In genomic region chr16:79707867-79708266, GRCh38 we compare ENCODE assay signal across 23 cellular contexts.
DNase-seq lines count a peak whose midpoint lies in the region; ATAC-seq and TF ChIP-seq lines count a peak whose summit lies in the region.
"Had no signal": no experiment of that assay in that cellular context is flagged by ENCODE, and none has a peak within 500 bp of the region (broad histone marks: within the 10 kb centered on the region; RNA-seq: fewer than 3 reads in every experiment).

No MANE protein-coding gene starts in this region.

- no peak overlapping the region for H3K4me3 Mint-ChIP-seq in Calu3 (ENCODE audit: low read depth, unreplicated experiment)
- H3K4me3 Mint-ChIP-seq: activated CD8-positive, alpha-beta T cell treated with anti-CD3 and anti-CD28 coated beads for 36 hours; activated naive CD8-positive, alpha-beta T cell treated with anti-CD3 and anti-CD28 coated beads, Interleukin-2, amount 50 U/mL, for 24 hours; activated T-cell treated with anti-CD3 and anti-CD28 coated beads, Interleukin-2, amount 50 U/mL, for 72 hours; CD8-positive, alpha-beta T cell; natural killer cell treated with Interleukin-12 subunit alpha and Interleukin-12 subunit beta and Interleukin-15 and Interleukin-18, amount 100 ng/mL, for 72 hours had no signal

- H3K27ac ChIP-seq in colonic mucosa (no peak overlapping the region), left ventricle myocardium inferior (replicated peaks) (peak overlapping the region; percentile 43), sigmoid colon (peak overlapping the region in 1 of 4 donors; percentile 18)
- H3K27ac ChIP-seq: A549, thyroid gland had no signal

- TF ChIP-seq CTCF in Calu3 (IDR thresholded peaks at IDR 0.05; ENCODE audit: unreplicated experiment) (no peak), colonic mucosa (IDR thresholded peaks at IDR 0.05) (no peak), left ventricle myocardium inferior (IDR thresholded peaks at IDR 0.05; ENCODE audit: borderline replicate concordance) (no peak), sigmoid colon (IDR thresholded peaks at IDR 0.05) (no peak)

- no peak overlapping the region for H3K9ac ChIP-seq in colonic mucosa (ENCODE audit: low read depth in 2 of 2, low read length in 2 of 2)

- no peak overlapping the region for H3K27ac Mint-ChIP-seq in Calu3 (ENCODE audit: unreplicated experiment)
- H3K27ac Mint-ChIP-seq: activated CD8-positive, alpha-beta T cell treated with anti-CD3 and anti-CD28 coated beads for 36 hours; activated naive CD8-positive, alpha-beta T cell treated with anti-CD3 and anti-CD28 coated beads, Interleukin-2, amount 50 U/mL, for 24 hours; activated T-cell treated with anti-CD3 and anti-CD28 coated beads, Interleukin-2, amount 50 U/mL, for 72 hours; CD8-positive, alpha-beta T cell; natural killer cell treated with Interleukin-12 subunit alpha and Interleukin-12 subunit beta and Interleukin-15 and Interleukin-18, amount 100 ng/mL, for 72 hours had no signal

- H3K9me3 Mint-ChIP-seq in Calu3 (ENCODE audit: low read depth, unreplicated experiment), result no peaks in the 10 kb centered on the region
- H3K9me3 Mint-ChIP-seq: activated CD8-positive, alpha-beta T cell treated with anti-CD3 and anti-CD28 coated beads for 36 hours; activated naive CD8-positive, alpha-beta T cell treated with anti-CD3 and anti-CD28 coated beads, Interleukin-2, amount 50 U/mL, for 24 hours; CD8-positive, alpha-beta T cell; natural killer cell treated with Interleukin-12 subunit alpha and Interleukin-12 subunit beta and Interleukin-15 and Interleukin-18, amount 100 ng/mL, for 72 hours had no signal

- intact Hi-C loops in Calu3 (cut with micrococcal nuclease; ENCODE audit: unreplicated experiment) (no loop called here), colonic mucosa (cut with DNase I) (no loop called here), left ventricle myocardium inferior (cut with micrococcal nuclease) (no loop called here), sigmoid colon (cut with DNase I) (no loop called here)

- TF ChIP-seq POLR2A in sigmoid colon (IDR thresholded peaks at IDR 0.05), result no peak

- H3K36me3 ChIP-seq in colonic mucosa (no peaks in the 10 kb centered on the region), left ventricle myocardium inferior (no peaks in the 10 kb centered on the region), sigmoid colon (no peaks in the 10 kb centered on the region)
- H3K36me3 ChIP-seq: thyroid gland had no signal

- peak; percentile 5 for DNase-seq in Calu3
- peak; percentile 35 for DNase-seq in colonic mucosa
- DNase-seq in left ventricle myocardium inferior, result peak; percentile 78
- DNase-seq in sigmoid colon, result peak; percentile 88
- no peak for DNase-seq in NCI-H1092 (lab: John Stamatoyannopoulos, UW)
- DNase-seq in NCI-H1105 (lab: John Stamatoyannopoulos, UW), result no peak
- DNase-seq: activated CD8-positive, alpha-beta T cell treated with anti-CD3 and anti-CD28 coated beads for 36 hours; activated naive CD8-positive, alpha-beta T cell treated with anti-CD3 and anti-CD28 coated beads, Interleukin-2, amount 50 U/mL, for 24 hours; activated T-cell treated with anti-CD3 and anti-CD28 coated beads, Interleukin-2, amount 50 U/mL, for 72 hours; CD8-positive, alpha-beta T cell; GOT3; hippocampal formation; NCI-H2029 treated with DMSO at 0.1 percent for 48 hours; NCI-H69; retina; stimulated activated CD4-positive, alpha-beta T cell treated with anti-CD3 and anti-CD28 coated beads, Interleukin-2, amount 100 ng/mL, for 48 hours; stimulated activated CD8-positive, alpha-beta memory T cell treated with anti-CD3 and anti-CD28 coated beads, Interleukin-4, amount 100 ng/mL, for 48 hours had no signal

- H3K27me3 ChIP-seq in colonic mucosa (no peaks in the 10 kb centered on the region), left ventricle myocardium inferior (ENCODE audit: low read depth) (no peaks in the 10 kb centered on the region), sigmoid colon (no peaks in the 10 kb centered on the region)
- H3K27me3 ChIP-seq: thyroid gland had no signal

- TF ChIP-seq EP300 in sigmoid colon (IDR thresholded peaks at IDR 0.05), result no peak

- no peaks in the 10 kb centered on the region for H3K36me3 Mint-ChIP-seq in Calu3 (ENCODE audit: insufficient read depth, unreplicated experiment)
- H3K36me3 Mint-ChIP-seq: CD8-positive, alpha-beta T cell; natural killer cell treated with Interleukin-12 subunit alpha and Interleukin-12 subunit beta and Interleukin-15 and Interleukin-18, amount 100 ng/mL, for 72 hours had no signal

- CTCF ChIA-PET in Calu3 (lab: Charles Lee), result no interaction called here

- H3K4me1 ChIP-seq in colonic mucosa, result no peaks in the 10 kb centered on the region
- H3K4me1 ChIP-seq in left ventricle myocardium inferior, result peaks cover 5% of the 10 kb centered on the region
- H3K4me1 ChIP-seq in sigmoid colon, result peaks cover 0 to 6% (median 3%) of the 10 kb centered on the region in 4 donors
- H3K4me1 ChIP-seq: A549 had no signal

- H3K4me1 Mint-ChIP-seq in Calu3 (ENCODE audit: low read depth, unreplicated experiment), result no peaks in the 10 kb centered on the region
- H3K4me1 Mint-ChIP-seq: activated naive CD8-positive, alpha-beta T cell treated with anti-CD3 and anti-CD28 coated beads, Interleukin-2, amount 50 U/mL, for 24 hours had no signal

- WGBS in sigmoid colon, 2 donors, result 82 to 84% methylated on average over 6 of the region's 6 CpGs

- BruUV-seq in Calu3 (replicated peaks; lab: Mats Ljungman, UMichigan), result no TSS peak

- H3K9me3 ChIP-seq in colonic mucosa (no peaks in the 10 kb centered on the region), left ventricle myocardium inferior (replicated peaks) (no peaks in the 10 kb centered on the region), sigmoid colon (no peaks in the 10 kb centered on the region)
- H3K9me3 ChIP-seq: A549, thyroid gland had no signal

- no peaks in the 10 kb centered on the region for H3K27me3 Mint-ChIP-seq in Calu3 (ENCODE audit: unreplicated experiment)
- H3K27me3 Mint-ChIP-seq: activated CD8-positive, alpha-beta T cell treated with anti-CD3 and anti-CD28 coated beads for 36 hours; activated naive CD8-positive, alpha-beta T cell treated with anti-CD3 and anti-CD28 coated beads, Interleukin-2, amount 50 U/mL, for 24 hours had no signal

- no peak for ATAC-seq in GM19395 (IDR thresholded peaks at IDR 0.05; ENCODE audit: unreplicated experiment)
- ATAC-seq in GM21717 (IDR thresholded peaks at IDR 0.05; ENCODE audit: unreplicated experiment), result no peak
- ATAC-seq: activated CD8-positive, alpha-beta T cell treated with anti-CD3 and anti-CD28 coated beads for 36 hours; activated naive CD8-positive, alpha-beta T cell treated with anti-CD3 and anti-CD28 coated beads, Interleukin-2, amount 50 U/mL, for 24 hours; activated T-cell treated with anti-CD3 and anti-CD28 coated beads, Interleukin-2, amount 50 U/mL, for 72 hours; CD8-positive, alpha-beta T cell; left lobe of liver; natural killer cell treated with Interleukin-12 subunit alpha and Interleukin-12 subunit beta and Interleukin-15 and Interleukin-18, amount 100 ng/mL, for 72 hours had no signal

- no peak overlapping the region for H3K4me3 ChIP-seq in colonic mucosa
- no peak overlapping the region for H3K4me3 ChIP-seq in left ventricle myocardium inferior
- H3K4me3 ChIP-seq in sigmoid colon, result no peak overlapping the region
- H3K4me3 ChIP-seq: A549, thyroid gland had no signal

Comparison
In these comparisons a context has a peak if more than half of its experiments do, and no peak if none do; other contexts are left out.
1. DNase-seq: peak in Calu3 (single experiment), colonic mucosa (single experiment), left ventricle myocardium inferior (single experiment) and sigmoid colon (single experiment); none in NCI-H1092 (single experiment) and NCI-H1105 (single experiment).